ENCODE assay signal across 22 cellular contexts in genomic region chr9:32701321-32702022, GRCh38.
A peak's percentile ranks its signal among the peaks of the same experiment; 100 is the strongest.
DNase-seq lines count a peak whose midpoint lies in the region; ATAC-seq, FAIRE-seq and TF ChIP-seq lines count a peak whose summit lies in the region.
"Had no signal": no experiment of that assay in that cellular context is flagged by ENCODE, and none has a peak within 500 bp of the region (broad histone marks: within the 10 kb centered on the region; RNA-seq: fewer than 3 reads in every experiment).

No MANE protein-coding gene starts in this region.

- no peak overlapping the region for H3K9ac ChIP-seq in HepG2 (ENCODE audit: insufficient read depth, low read depth, low read length)
- H3K9ac ChIP-seq: BLaER1 had no signal

- BruUV-seq in HepG2 (replicated peaks; lab: Mats Ljungman, UMichigan), result no TSS peak

- H3K4me2 ChIP-seq in HepG2 (ENCODE audit: low read depth, low read length), result no peak overlapping the region
- H3K4me2 ChIP-seq: BLaER1 had no signal

- H3K4me1 ChIP-seq in HepG2 (ENCODE audit: insufficient read depth, low read length) (no peaks in the 10 kb centered on the region), right lobe of liver (no peaks in the 10 kb centered on the region), RWPE2 (ENCODE audit: insufficient read depth, poor library complexity, severe bottlenecking) (peaks cover 21% of the 10 kb centered on the region)
- H3K4me1 ChIP-seq: BLaER1 had no signal

- peaks cover 0 to 36% of the 10 kb centered on the region in 2 experiments; a peak in 2 of 5 replicates for H3K27me3 ChIP-seq in HepG2 (ENCODE audit: control insufficient read depth in 1 of 2, insufficient read depth in 2 of 2, low read length in 2 of 2)
- no peaks in the 10 kb centered on the region for H3K27me3 ChIP-seq in right lobe of liver
- no peaks in the 10 kb centered on the region for H3K27me3 ChIP-seq in RWPE2 (ENCODE audit: insufficient read depth, poor library complexity, severe bottlenecking)
- H3K27me3 ChIP-seq: BLaER1 had no signal

- H3K36me3 ChIP-seq in HepG2 (replicated peaks in 1 of 2; ENCODE audit: control insufficient read depth in 1 of 2, insufficient read depth in 2 of 2, low read length in 2 of 2) (no peaks in the 10 kb centered on the region), right lobe of liver (no peaks in the 10 kb centered on the region), RWPE2 (ENCODE audit: low read depth) (no peaks in the 10 kb centered on the region)
- H3K36me3 ChIP-seq: BLaER1 had no signal

- no peak for FAIRE-seq in HepG2 (lab: Jason Lieb, UNC)
- FAIRE-seq: D721Med, G401.6, GM12878 had no signal

- CTCF ChIA-PET in HepG2 (lab: Yijun Ruan, JAX; ENCODE audit: low intra/inter-chr PET ratio, low total read pairs), result no interaction called here

- TF ChIP-seq CTCF in HepG2 (CRISPR knock-in tag; IDR thresholded peaks at IDR 0.05) (no peak), right lobe of liver (IDR thresholded peaks at IDR 0.05) (no peak), RWPE2 (IDR thresholded peaks at IDR 0.05; ENCODE audit: poor library complexity, severe bottlenecking) (no peak), fibroblast of pulmonary artery (IDR thresholded peaks at IDR 0.05; ENCODE audit: low read length, missing control alignments) (no peak), GM10266 (IDR thresholded peaks at IDR 0.05; ENCODE audit: control insufficient read depth, insufficient read depth, low read depth, missing control alignments) (no peak)

- H3K4me3 ChIP-seq in HepG2 (replicated peaks in 1 of 3; ENCODE audit: insufficient read depth in 1 of 3, low read depth in 2 of 3, low read length in 3 of 3) (no peak overlapping the region), right lobe of liver (no peak overlapping the region), RWPE2 (ENCODE audit: severe bottlenecking) (no peak overlapping the region), fibroblast of pulmonary artery (replicated peaks; ENCODE audit: low read depth, low read length) (no peak overlapping the region)
- H3K4me3 ChIP-seq: BLaER1, GM12878, SK-N-MC had no signal

- no peak overlapping the region for H3K27ac ChIP-seq in HepG2 (ENCODE audit: extremely low read length, insufficient read depth, low read length)
- H3K27ac ChIP-seq in right lobe of liver, result no peak overlapping the region
- H3K27ac ChIP-seq in RWPE2 (ENCODE audit: poor library complexity, severe bottlenecking), result no peak overlapping the region
- H3K27ac ChIP-seq: BLaER1, SK-N-MC had no signal

- H3K79me2 ChIP-seq in HepG2 (ENCODE audit: insufficient read depth, low read length), result no peaks in the 10 kb centered on the region

- no peak for TF ChIP-seq RAD21 in HepG2 (CRISPR knock-in tag; IDR thresholded peaks at IDR 0.05)

- no peaks in the 10 kb centered on the region for H3K9me3 ChIP-seq in HepG2 (ENCODE audit: low read length)
- H3K9me3 ChIP-seq in right lobe of liver, result no peaks in the 10 kb centered on the region
- H3K9me3 ChIP-seq in RWPE2 (ENCODE audit: severe bottlenecking), result no peaks in the 10 kb centered on the region
- H3K9me3 ChIP-seq: BLaER1 had no signal

- in situ Hi-C loops in HepG2 (cut with HindIII; ENCODE audit: extremely low pct_ligation_motif_present, low pct_unique_long_range_greater_than_20kb), result no loop called here

- TF ChIP-seq POLR2A in HepG2 (IDR thresholded peaks at IDR 0.05; ENCODE audit: insufficient read depth in 1 of 2, low read depth in 2 of 2, low read length in 2 of 2) (no peak), right lobe of liver (IDR thresholded peaks at IDR 0.05) (no peak)

- DNase-seq in HepG2 (ENCODE audit: low spot score), result no peak
- no peak for DNase-seq in right lobe of liver
- DNase-seq in RWPE2 (ENCODE audit: low spot score), result no peak
- DNase-seq in fibroblast of pulmonary artery (ENCODE audit: low read depth), result peak; percentile 25
- DNase-seq in GM10266 (ENCODE audit: extremely low spot score), result no peak
- DNase-seq in NCI-H2227 (lab: John Stamatoyannopoulos, UW; ENCODE audit: unreplicated experiment), result no peak
- no peak for DNase-seq in SHP77 (lab: John Stamatoyannopoulos, UW)
- DNase-seq: 8988T; CD8-positive, alpha-beta T cell; DMS79; Kasumi-1; NCI-H1417; NCI-H187 treated with DMSO at 0.1 percent for 48 hours; NCI-H446 treated with DMSO at 0.1 percent for 48 hours; T-helper 1 cell had no signal

- no peak overlapping the region for H2AFZ ChIP-seq in HepG2 (ENCODE audit: low read length)

- ATAC-seq in HepG2 (no peak), right lobe of liver (no peak), RWPE2 (ENCODE audit: low read depth) (peak; percentile 55), HG03432 (IDR thresholded peaks at IDR 0.05; ENCODE audit: unreplicated experiment) (no peak)
- ATAC-seq: CD8-positive, alpha-beta T cell; GM12878; Right ventricle myocardium inferior had no signal

- TF ChIP-seq EP300 in HepG2 (IDR thresholded peaks at IDR 0.05; ENCODE audit: low read depth in 2 of 2, low read length in 2 of 2), result no peak
- TF ChIP-seq EP300 in HepG2 (CRISPR knock-in tag; IDR thresholded peaks at IDR 0.05; ENCODE audit: borderline replicate concordance), result no peak

- POLR2A ChIA-PET in HepG2 (lab: Yijun Ruan, JAX), result no interaction called here

- H4K20me1 ChIP-seq in HepG2 (ENCODE audit: insufficient read depth, low read length), result no peaks in the 10 kb centered on the region
- H4K20me1 ChIP-seq: BLaER1 had no signal

- intact Hi-C loops in HepG2 (cut with micrococcal nuclease; ENCODE audit: unreplicated experiment), result no loop called here
- intact Hi-C loops in right lobe of liver (cut with DNase I), result no loop called here

- 0% methylated on average over 5 of the region's 5 CpGs for WGBS in HepG2 (ENCODE audit: low lambda C conversion rate)
- 50% methylated on average over 5 of the region's 5 CpGs for WGBS in right lobe of liver (ENCODE audit: insufficient coverage, low coverage, low lambda C conversion rate, missing lambda C conversion rate)

TF ChIP-seq in HepG2, 621 proteins besides CTCF, POLR2A, EP300 and RAD21:
- TF ChIP-seq ZFP36L1 (CRISPR knock-in tag; IDR thresholded peaks at IDR 0.05), result no peak
- peak; percentile 90 for TF ChIP-seq MNT (IDR thresholded peaks at IDR 0.05)
TF ChIP-seq in HepG2: peak in this region for 1.
